Comparison of ENCODE assay signal across 31 cellular contexts in genomic region chr1:229063154-229063553, GRCh38.
"Had no signal": no experiment of that assay in that cellular context is flagged by ENCODE, and none has a peak within 500 bp of the region (broad histone marks: within the 10 kb centered on the region; RNA-seq: fewer than 3 reads in every experiment).

No MANE protein-coding gene starts in this region.

- H3K4me3 Mint-ChIP-seq: activated CD4-positive, alpha-beta memory T cell treated with anti-CD3 and anti-CD28 coated beads, Interleukin-2, amount 10 ng/mL, durations not matched to agents 7 days and 5 days; activated CD4-positive, alpha-beta T cell treated with anti-CD3 and anti-CD28 coated beads for 36 hours; activated CD8-positive, alpha-beta memory T cell treated with anti-CD3 and anti-CD28 coated beads, Interleukin-2, amount 10 ng/mL, durations not matched to agents 7 days and 5 days; activated naive CD4-positive, alpha-beta T cell treated with anti-CD3 and anti-CD28 coated beads, Interleukin-2, amount 10 ng/mL, durations not matched to agents 7 days and 5 days; activated naive CD8-positive, alpha-beta T cell; activated naive CD8-positive, alpha-beta T cell treated with anti-CD3 and anti-CD28 coated beads, Interleukin-2, amount 50 U/mL, for 24 hours; brain; T-helper 1 cell treated with Interleukin-12 subunit alpha and Interleukin-12 subunit beta and Interleukin-4 antibody, amounts not matched to agents 30 μg/mL and 1 μg/mL, for 36 hours; T-helper 2 cell treated with Interferon-gamma antibody and Interleukin-4, amounts not matched to agents 5 μg/mL and 100 μg/mL, for 36 hours; WTC11 had no signal

- H3K27me3 Mint-ChIP-seq: activated CD4-positive, alpha-beta T cell treated with anti-CD3 and anti-CD28 coated beads for 36 hours; activated naive CD8-positive, alpha-beta T cell; activated naive CD8-positive, alpha-beta T cell treated with anti-CD3 and anti-CD28 coated beads, Interleukin-2, amount 50 U/mL, for 24 hours had no signal

- H3K36me3 ChIP-seq: Peyer's patch, SJSA1 had no signal

- H3K4me3 ChIP-seq: Peyer's patch, SJSA1 had no signal

- H3K4me2 ChIP-seq: SK-N-SH had no signal

- H3K9me3 ChIP-seq: Peyer's patch, SJSA1, SK-N-SH had no signal

- H3K27me3 ChIP-seq: Peyer's patch, SJSA1 had no signal

- H3K27ac ChIP-seq: Peyer's patch, SJSA1 had no signal

- H3K27ac Mint-ChIP-seq: activated CD4-positive, alpha-beta memory T cell treated with anti-CD3 and anti-CD28 coated beads, Interleukin-2, amount 10 ng/mL, durations not matched to agents 7 days and 5 days; activated CD4-positive, alpha-beta T cell treated with anti-CD3 and anti-CD28 coated beads for 36 hours; activated CD8-positive, alpha-beta memory T cell treated with anti-CD3 and anti-CD28 coated beads, Interleukin-2, amount 10 ng/mL, durations not matched to agents 7 days and 5 days; activated naive CD4-positive, alpha-beta T cell treated with anti-CD3 and anti-CD28 coated beads, Interleukin-2, amount 10 ng/mL, durations not matched to agents 7 days and 5 days; activated naive CD8-positive, alpha-beta T cell treated with anti-CD3 and anti-CD28 coated beads, Interleukin-2, amount 50 U/mL, for 24 hours; T-helper 1 cell treated with Interleukin-12 subunit alpha and Interleukin-12 subunit beta and Interleukin-4 antibody, amounts not matched to agents 30 μg/mL and 1 μg/mL, for 36 hours; T-helper 2 cell treated with Interferon-gamma antibody and Interleukin-4, amounts not matched to agents 5 μg/mL and 100 μg/mL, for 36 hours; WTC11 had no signal

- H3K36me3 Mint-ChIP-seq: activated CD8-positive, alpha-beta memory T cell treated with anti-CD3 and anti-CD28 coated beads, Interleukin-2, amount 10 ng/mL, durations not matched to agents 7 days and 5 days; activated naive CD8-positive, alpha-beta T cell; brain; WTC11 had no signal

- H3K9me3 Mint-ChIP-seq: activated CD4-positive, alpha-beta memory T cell treated with anti-CD3 and anti-CD28 coated beads, Interleukin-2, amount 10 ng/mL, durations not matched to agents 7 days and 5 days; activated naive CD4-positive, alpha-beta T cell treated with anti-CD3 and anti-CD28 coated beads, Interleukin-2, amount 10 ng/mL, durations not matched to agents 7 days and 5 days; activated naive CD8-positive, alpha-beta T cell treated with anti-CD3 and anti-CD28 coated beads, Interleukin-2, amount 50 U/mL, for 24 hours; T-helper 1 cell treated with Interleukin-12 subunit alpha and Interleukin-12 subunit beta and Interleukin-4 antibody, amounts not matched to agents 30 μg/mL and 1 μg/mL, for 36 hours; T-helper 2 cell treated with Interferon-gamma antibody and Interleukin-4, amounts not matched to agents 5 μg/mL and 100 μg/mL, for 36 hours; WTC11 had no signal

- H3K9ac ChIP-seq: SK-N-SH had no signal

- DNase-seq: activated CD4-positive, alpha-beta memory T cell treated with anti-CD3 and anti-CD28 coated beads, Interleukin-2, amount 10 ng/mL, durations not matched to agents 7 days and 5 days; activated CD4-positive, alpha-beta T cell treated with anti-CD3 and anti-CD28 coated beads for 36 hours; activated CD8-positive, alpha-beta memory T cell treated with anti-CD3 and anti-CD28 coated beads for 24 hours; activated CD8-positive, alpha-beta memory T cell treated with anti-CD3 and anti-CD28 coated beads, Interleukin-2, amount 10 ng/mL, durations not matched to agents 7 days and 5 days; activated CD8-positive, alpha-beta memory T cell treated with anti-CD3 and anti-CD28 coated beads, Interleukin-2, amount 50 U/mL, for 48 hours; activated effector memory CD4-positive, alpha-beta T cell treated with Interleukin-2 at 50 U/mL for 16 hours; activated naive CD4-positive, alpha-beta T cell treated with anti-CD3 and anti-CD28 coated beads, Interleukin-2, amount 10 ng/mL, durations not matched to agents 7 days and 5 days; activated naive CD8-positive, alpha-beta T cell treated with anti-CD3 and anti-CD28 coated beads, Interleukin-2, amount 50 U/mL, for 24 hours; activated T-cell treated with anti-CD3 and anti-CD28 coated beads, Interleukin-2, amount 50 U/mL, for 48 hours; anterior cingulate cortex; caudate nucleus; MM.1S; MV-4-11; NCI-H1092; NCI-H1436 treated with DMSO at 0.1 percent for 48 hours; NCI-H1694 treated with DMSO at 0.1 percent for 48 hours; NCI-H2029; NCI-H345; NCI-H524 treated with DMSO at 0.1 percent for 48 hours; PC-3; Peyer's patch; RPMI8226; SHP77 treated with DMSO at 0.1 percent for 48 hours; SK-N-SH had no signal

- ATAC-seq: activated CD4-positive, alpha-beta T cell treated with anti-CD3 and anti-CD28 coated beads for 36 hours; activated CD4-positive, CD25-positive, alpha-beta regulatory T cell treated with anti-CD3 and anti-CD28 coated beads, Interleukin-2, amount 50 U/mL, for 24 hours; activated CD8-positive, alpha-beta memory T cell treated with anti-CD3 and anti-CD28 coated beads, Interleukin-2, amount 10 ng/mL, durations not matched to agents 7 days and 5 days; activated naive CD8-positive, alpha-beta T cell treated with anti-CD3 and anti-CD28 coated beads, Interleukin-2, amount 50 U/mL, for 24 hours; PC-3; WTC11 had no signal
